18 cellular contexts compared by ENCODE assay signal in the genomic region with DNA sequence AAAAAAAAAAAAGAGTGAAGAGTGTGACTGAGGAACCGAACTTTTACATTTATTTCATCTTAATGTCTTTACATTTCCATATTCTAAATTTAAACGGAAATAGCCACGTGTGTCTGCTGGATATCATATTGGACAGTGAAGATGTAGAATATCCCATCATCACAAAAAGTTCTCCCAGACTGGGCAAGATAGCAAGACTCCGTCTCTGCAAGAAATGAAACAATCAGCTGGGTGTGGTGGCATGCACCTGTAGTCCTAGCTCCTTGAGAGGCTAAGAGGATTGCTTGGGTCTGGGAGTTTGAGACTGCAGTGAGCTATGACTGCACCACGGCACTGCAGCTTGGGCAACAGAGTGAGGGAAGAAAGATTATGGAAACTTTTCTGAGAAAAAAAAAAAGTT. TPM values are rescaled to one million over a fixed set of nuclear protein-coding genes. Genes with fewer than 3 reads are reported as not detected.
"Had no signal": no experiment of that assay in that cellular context is flagged by ENCODE, and none has a peak within 500 bp of the region (broad histone marks: within the 10 kb centered on the region; RNA-seq: fewer than 3 reads in every experiment).

No MANE protein-coding gene starts in this region.

- H3K27me3 Mint-ChIP-seq: activated naive CD8-positive, alpha-beta T cell treated with anti-CD3 and anti-CD28 coated beads, Interleukin-2, amount 50 U/mL, for 24 hours; stimulated activated naive B cell treated with anti-CD40 and anti-IgM and Interleukin-4, amounts not matched to agents 10 μg/mL and 1 μg/mL and 100 μg/mL, for 72 hours had no signal

- DNase-seq: activated CD4-positive, alpha-beta T cell treated with anti-CD3 and anti-CD28 coated beads for 48 hours; activated CD8-positive, alpha-beta T cell treated with anti-CD3 and anti-CD28 coated beads, Interleukin-2, amount 10 ng/mL, durations not matched to agents 7 days and 5 days; activated naive CD8-positive, alpha-beta T cell treated with anti-CD3 and anti-CD28 coated beads, Interleukin-2, amount 50 U/mL, for 24 hours; esophagus squamous epithelium; foreskin fibroblast; heart left ventricle; mammary epithelial cell; stimulated activated naive B cell treated with anti-CD40 and anti-IgM and Interleukin-4, amounts not matched to agents 10 μg/mL and 1 μg/mL and 100 μg/mL, for 72 hours; SW 1271; trophoblast cell had no signal

- H3K27ac ChIP-seq: ascending aorta, cardiac muscle cell, esophagus squamous epithelium, heart left ventricle, SJSA1 had no signal

- H3K27me3 ChIP-seq: ascending aorta, cardiac muscle cell, esophagus squamous epithelium, heart left ventricle, SJSA1 had no signal

- H3K4me3 ChIP-seq: ascending aorta, cardiac muscle cell, esophagus squamous epithelium, heart left ventricle, SJSA1, smooth muscle cell had no signal

- H3K9me3 Mint-ChIP-seq: activated naive CD8-positive, alpha-beta T cell treated with anti-CD3 and anti-CD28 coated beads, Interleukin-2, amount 50 U/mL, for 24 hours had no signal

- FAIRE-seq: colon, islet of Langerhans had no signal

- H3K4me2 ChIP-seq: smooth muscle cell had no signal

- H3K27ac Mint-ChIP-seq: activated CD8-positive, alpha-beta T cell treated with anti-CD3 and anti-CD28 coated beads, Interleukin-2, amount 10 ng/mL, durations not matched to agents 7 days and 5 days; activated naive CD8-positive, alpha-beta T cell treated with anti-CD3 and anti-CD28 coated beads, Interleukin-2, amount 50 U/mL, for 24 hours had no signal

- ATAC-seq: activated CD8-positive, alpha-beta T cell treated with anti-CD3 and anti-CD28 coated beads, Interleukin-2, amount 10 ng/mL, durations not matched to agents 7 days and 5 days; activated naive CD8-positive, alpha-beta T cell treated with anti-CD3 and anti-CD28 coated beads, Interleukin-2, amount 50 U/mL, for 24 hours; heart left ventricle; right cardiac atrium; stimulated activated naive B cell treated with anti-CD40 and anti-IgM and Interleukin-4, amounts not matched to agents 10 μg/mL and 1 μg/mL and 100 μg/mL, for 72 hours had no signal

- H3K4me3 Mint-ChIP-seq: activated CD8-positive, alpha-beta T cell treated with anti-CD3 and anti-CD28 coated beads, Interleukin-2, amount 10 ng/mL, durations not matched to agents 7 days and 5 days; activated naive CD8-positive, alpha-beta T cell treated with anti-CD3 and anti-CD28 coated beads, Interleukin-2, amount 50 U/mL, for 24 hours; stimulated activated naive B cell treated with anti-CD40 and anti-IgM and Interleukin-4, amounts not matched to agents 10 μg/mL and 1 μg/mL and 100 μg/mL, for 72 hours had no signal

- H3K9me3 ChIP-seq: ascending aorta, esophagus squamous epithelium, heart left ventricle, SJSA1 had no signal

RNA-seq across cellular contexts. Expression of a gene that starts 31.4 kb away (rescaled TPM):
- total RNA-seq: activated CD8-positive, alpha-beta T cell treated with anti-CD3 and anti-CD28 coated beads, Interleukin-2, amount 10 ng/mL, durations not matched to agents 7 days and 5 days; ascending aorta; mammary epithelial cell; posterior vena cava; smooth muscle cell had no signal
